Comparison of ENCODE assay signal across 1 cellular context in the genomic region with DNA sequence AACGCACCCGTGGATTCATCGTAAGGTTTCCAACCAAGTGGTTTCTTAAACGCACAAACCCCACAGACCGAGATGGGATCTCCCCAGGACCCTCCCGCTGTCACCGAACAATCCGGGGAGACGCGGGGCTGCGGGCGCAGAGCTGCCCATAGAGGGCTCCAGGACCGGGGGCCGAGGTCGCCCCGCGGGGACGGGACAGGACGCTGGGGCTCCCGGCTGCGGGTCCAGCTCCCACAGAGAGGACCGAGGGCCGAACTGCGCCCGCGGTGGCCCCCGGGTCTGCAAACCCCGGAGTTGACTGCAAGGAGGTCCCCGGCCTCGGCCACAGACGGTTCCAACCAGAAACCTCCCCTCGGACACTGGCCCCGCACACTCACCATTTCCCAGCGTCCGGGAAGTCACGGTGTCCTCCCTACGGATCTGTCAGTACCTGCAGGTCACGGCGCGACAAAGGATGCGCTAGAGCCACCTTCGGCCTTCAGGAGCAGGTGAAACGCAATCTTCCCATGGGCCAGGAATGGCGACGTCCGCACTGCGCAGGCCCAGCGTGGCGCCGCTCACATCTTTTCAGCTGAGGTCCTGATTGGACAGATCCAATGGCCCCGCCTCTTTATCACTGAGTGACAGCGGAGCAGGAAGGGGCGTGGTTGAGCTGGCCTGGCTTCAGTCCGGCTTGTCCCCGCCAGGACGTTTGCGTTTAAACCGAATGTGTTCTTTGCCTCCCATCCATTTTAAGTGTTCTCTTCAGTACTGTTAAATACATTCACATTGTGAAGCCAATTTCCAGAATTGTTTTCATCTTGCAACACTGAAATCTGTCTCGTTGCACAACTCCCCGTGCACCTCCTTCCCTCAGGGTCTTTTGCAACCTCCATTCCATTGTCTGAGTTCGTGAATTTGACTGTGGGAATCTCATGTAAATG.
TF ChIP-seq lines count a peak whose summit lies in the region.

A gene (minus strand): TSS at position 534 of the 923 bp plus-strand sequence. CDS start 154 bp downstream, at position 380.

TF ChIP-seq in GM12878, 131 proteins besides CTCF, POLR2A, EP300 and RAD21 (continued from another document):
- TF ChIP-seq, protein P1, sequence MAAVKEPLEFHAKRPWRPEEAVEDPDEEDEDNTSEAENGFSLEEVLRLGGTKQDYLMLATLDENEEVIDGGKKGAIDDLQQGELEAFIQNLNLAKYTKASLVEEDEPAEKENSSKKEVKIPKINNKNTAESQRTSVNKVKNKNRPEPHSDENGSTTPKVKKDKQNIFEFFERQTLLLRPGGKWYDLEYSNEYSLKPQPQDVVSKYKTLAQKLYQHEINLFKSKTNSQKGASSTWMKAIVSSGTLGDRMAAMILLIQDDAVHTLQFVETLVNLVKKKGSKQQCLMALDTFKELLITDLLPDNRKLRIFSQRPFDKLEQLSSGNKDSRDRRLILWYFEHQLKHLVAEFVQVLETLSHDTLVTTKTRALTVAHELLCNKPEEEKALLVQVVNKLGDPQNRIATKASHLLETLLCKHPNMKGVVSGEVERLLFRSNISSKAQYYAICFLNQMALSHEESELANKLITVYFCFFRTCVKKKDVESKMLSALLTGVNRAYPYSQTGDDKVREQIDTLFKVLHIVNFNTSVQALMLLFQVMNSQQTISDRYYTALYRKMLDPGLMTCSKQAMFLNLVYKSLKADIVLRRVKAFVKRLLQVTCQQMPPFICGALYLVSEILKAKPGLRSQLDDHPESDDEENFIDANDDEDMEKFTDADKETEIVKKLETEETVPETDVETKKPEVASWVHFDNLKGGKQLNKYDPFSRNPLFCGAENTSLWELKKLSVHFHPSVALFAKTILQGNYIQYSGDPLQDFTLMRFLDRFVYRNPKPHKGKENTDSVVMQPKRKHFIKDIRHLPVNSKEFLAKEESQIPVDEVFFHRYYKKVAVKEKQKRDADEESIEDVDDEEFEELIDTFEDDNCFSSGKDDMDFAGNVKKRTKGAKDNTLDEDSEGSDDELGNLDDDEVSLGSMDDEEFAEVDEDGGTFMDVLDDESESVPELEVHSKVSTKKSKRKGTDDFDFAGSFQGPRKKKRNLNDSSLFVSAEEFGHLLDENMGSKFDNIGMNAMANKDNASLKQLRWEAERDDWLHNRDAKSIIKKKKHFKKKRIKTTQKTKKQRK (IDR thresholded peaks at IDR 0.05; ENCODE audit: low read depth, low read length): no peak
- TF ChIP-seq ASH2L (IDR thresholded peaks at IDR 0.05; ENCODE audit: borderline replicate concordance, low read depth) (no peak), BACH1 (IDR thresholded peaks at IDR 0.05; ENCODE audit: borderline replicate concordance) (no peak), NFXL1 (IDR thresholded peaks at IDR 0.05; ENCODE audit: borderline replicate concordance) (no peak), MEF2A (IDR thresholded peaks at IDR 0.05; ENCODE audit: insufficient read depth, low read depth, low read length) (no peak), SMAD1 (IDR thresholded peaks at IDR 0.05; ENCODE audit: low read depth, partially characterized antibody) (no peak), CREM (IDR thresholded peaks at IDR 0.05; ENCODE audit: low read depth) (no peak), NR2C1 (IDR thresholded peaks at IDR 0.05) (no peak), SMAD5 (IDR thresholded peaks at IDR 0.05; ENCODE audit: low read depth) (no peak), TCF3 (IDR thresholded peaks at IDR 0.05; ENCODE audit: borderline replicate concordance, insufficient read depth, low read depth, low read length) (no peak), SREBF2 (IDR thresholded peaks at IDR 0.05; ENCODE audit: low read length) (no peak), CHD1 (IDR thresholded peaks at IDR 0.05; ENCODE audit: low read depth, low read length) (no peak), GABPA (IDR thresholded peaks at IDR 0.05; ENCODE audit: low read depth) (no peak), ZSCAN29 (IDR thresholded peaks at IDR 0.05) (no peak), SMARCA5 (IDR thresholded peaks at IDR 0.05) (no peak), MTA3 (IDR thresholded peaks at IDR 0.05; ENCODE audit: borderline replicate concordance, low read length) (no peak), POLR2AphosphoS2 (IDR thresholded peaks at IDR 0.05; ENCODE audit: low read depth, low read length) (peak; percentile 80; the same call in 1 of the 2 replicates), GATAD2B (conservative IDR thresholded peaks at IDR 0.05; ENCODE audit: low read depth) (no peak), RAD51 (IDR thresholded peaks at IDR 0.05) (no peak), HDAC6 (IDR thresholded peaks at IDR 0.05; ENCODE audit: unreplicated experiment) (no peak), CBX3 (IDR thresholded peaks at IDR 0.05; ENCODE audit: borderline replicate concordance, low read depth) (no peak), STAT3 (IDR thresholded peaks at IDR 0.05; ENCODE audit: low read depth, low read length) (no peak), CBX5 (IDR thresholded peaks at IDR 0.05; ENCODE audit: low read depth) (0 out of 2 replicates have a peak, but pooled peaks have one; percentile 49), TARDBP (IDR thresholded peaks at IDR 0.05; ENCODE audit: borderline replicate concordance) (no peak), HDAC2 (IDR thresholded peaks at IDR 0.05) (no peak)
- TF ChIP-seq, protein P2, sequence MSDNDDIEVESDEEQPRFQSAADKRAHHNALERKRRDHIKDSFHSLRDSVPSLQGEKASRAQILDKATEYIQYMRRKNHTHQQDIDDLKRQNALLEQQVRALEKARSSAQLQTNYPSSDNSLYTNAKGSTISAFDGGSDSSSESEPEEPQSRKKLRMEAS (IDR thresholded peaks at IDR 0.05; ENCODE audit: low read depth, low read length): no peak
- TF ChIP-seq, protein P3, sequence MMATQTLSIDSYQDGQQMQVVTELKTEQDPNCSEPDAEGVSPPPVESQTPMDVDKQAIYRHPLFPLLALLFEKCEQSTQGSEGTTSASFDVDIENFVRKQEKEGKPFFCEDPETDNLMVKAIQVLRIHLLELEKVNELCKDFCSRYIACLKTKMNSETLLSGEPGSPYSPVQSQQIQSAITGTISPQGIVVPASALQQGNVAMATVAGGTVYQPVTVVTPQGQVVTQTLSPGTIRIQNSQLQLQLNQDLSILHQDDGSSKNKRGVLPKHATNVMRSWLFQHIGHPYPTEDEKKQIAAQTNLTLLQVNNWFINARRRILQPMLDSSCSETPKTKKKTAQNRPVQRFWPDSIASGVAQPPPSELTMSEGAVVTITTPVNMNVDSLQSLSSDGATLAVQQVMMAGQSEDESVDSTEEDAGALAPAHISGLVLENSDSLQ (IDR thresholded peaks at IDR 0.05): peak; percentile 98
- TF ChIP-seq, protein P4, sequence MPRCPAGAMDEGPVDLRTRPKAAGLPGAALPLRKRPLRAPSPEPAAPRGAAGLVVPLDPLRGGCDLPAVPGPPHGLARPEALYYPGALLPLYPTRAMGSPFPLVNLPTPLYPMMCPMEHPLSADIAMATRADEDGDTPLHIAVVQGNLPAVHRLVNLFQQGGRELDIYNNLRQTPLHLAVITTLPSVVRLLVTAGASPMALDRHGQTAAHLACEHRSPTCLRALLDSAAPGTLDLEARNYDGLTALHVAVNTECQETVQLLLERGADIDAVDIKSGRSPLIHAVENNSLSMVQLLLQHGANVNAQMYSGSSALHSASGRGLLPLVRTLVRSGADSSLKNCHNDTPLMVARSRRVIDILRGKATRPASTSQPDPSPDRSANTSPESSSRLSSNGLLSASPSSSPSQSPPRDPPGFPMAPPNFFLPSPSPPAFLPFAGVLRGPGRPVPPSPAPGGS (IDR thresholded peaks at IDR 0.05; ENCODE audit: borderline replicate concordance, insufficient read depth, low read depth, low read length, poor library complexity, severe bottlenecking): no peak
- TF ChIP-seq, protein P5, sequence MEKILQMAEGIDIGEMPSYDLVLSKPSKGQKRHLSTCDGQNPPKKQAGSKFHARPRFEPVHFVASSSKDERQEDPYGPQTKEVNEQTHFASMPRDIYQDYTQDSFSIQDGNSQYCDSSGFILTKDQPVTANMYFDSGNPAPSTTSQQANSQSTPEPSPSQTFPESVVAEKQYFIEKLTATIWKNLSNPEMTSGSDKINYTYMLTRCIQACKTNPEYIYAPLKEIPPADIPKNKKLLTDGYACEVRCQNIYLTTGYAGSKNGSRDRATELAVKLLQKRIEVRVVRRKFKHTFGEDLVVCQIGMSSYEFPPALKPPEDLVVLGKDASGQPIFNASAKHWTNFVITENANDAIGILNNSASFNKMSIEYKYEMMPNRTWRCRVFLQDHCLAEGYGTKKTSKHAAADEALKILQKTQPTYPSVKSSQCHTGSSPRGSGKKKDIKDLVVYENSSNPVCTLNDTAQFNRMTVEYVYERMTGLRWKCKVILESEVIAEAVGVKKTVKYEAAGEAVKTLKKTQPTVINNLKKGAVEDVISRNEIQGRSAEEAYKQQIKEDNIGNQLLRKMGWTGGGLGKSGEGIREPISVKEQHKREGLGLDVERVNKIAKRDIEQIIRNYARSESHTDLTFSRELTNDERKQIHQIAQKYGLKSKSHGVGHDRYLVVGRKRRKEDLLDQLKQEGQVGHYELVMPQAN (conservative IDR thresholded peaks at IDR 0.05): no peak
